ENCODE assay signal across 2 cellular contexts in the genomic region with DNA sequence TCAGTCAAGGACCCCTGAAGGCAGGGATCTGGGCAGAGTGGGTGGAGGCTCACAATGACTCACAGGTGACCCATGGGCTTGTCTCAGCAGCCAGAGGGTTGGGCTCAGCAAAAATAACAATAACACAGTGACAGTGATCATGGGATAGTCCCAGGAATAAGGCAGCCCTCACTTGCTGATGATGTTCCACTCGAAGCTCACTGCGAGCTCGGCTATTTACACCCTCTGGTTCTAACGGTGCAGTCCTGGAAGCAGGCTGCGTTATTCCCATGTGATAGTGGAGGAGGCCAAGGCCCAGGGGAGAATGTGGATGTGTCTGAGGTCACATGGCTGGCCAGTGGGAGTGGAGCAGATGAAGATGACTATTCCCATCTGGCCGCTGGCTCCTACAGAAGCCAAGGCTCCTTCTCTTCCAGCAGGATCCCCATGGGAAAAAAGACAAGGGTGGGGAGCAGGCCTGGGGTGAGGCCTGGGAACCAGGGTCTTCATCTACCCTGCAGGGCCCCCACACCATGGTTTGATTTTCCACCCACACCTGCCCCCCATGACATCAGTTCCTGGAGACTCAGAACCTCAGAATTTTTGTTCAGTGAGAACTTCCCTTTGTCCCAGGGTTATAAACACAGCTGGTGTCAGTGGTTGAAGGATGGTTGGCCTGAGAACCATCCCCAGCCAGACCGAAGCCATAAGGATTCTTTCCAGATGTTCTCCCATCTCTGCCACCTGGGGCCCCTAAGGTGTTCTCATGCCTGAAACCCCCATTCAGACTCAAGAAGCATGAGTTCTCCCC.
TF ChIP-seq lines count a peak whose summit lies in the region.

No MANE protein-coding gene starts in this region.

TF ChIP-seq in H1, 55 proteins besides CTCF, POLR2A, EP300 and RAD21:
- no peak for TF ChIP-seq CREB1 (IDR thresholded peaks at IDR 0.05)
- TF ChIP-seq SUZ12 (IDR thresholded peaks at IDR 0.05; ENCODE audit: low read length) = no peak
- no peak for TF ChIP-seq TAF1 (IDR thresholded peaks at IDR 0.05; ENCODE audit: low read depth, low read length)
- TF ChIP-seq ZNF274 (IDR thresholded peaks at IDR 0.05; ENCODE audit: borderline replicate concordance, extremely low read depth, low read length) = no peak
- TF ChIP-seq GTF2F1 (IDR thresholded peaks at IDR 0.05; ENCODE audit: borderline replicate concordance, low read depth, low read length) = no peak
TF ChIP-seq in H1: peak in this region for 0.

TF ChIP-seq in WTC11, 78 proteins besides CTCF, POLR2A, EP300 and RAD21:
- TF ChIP-seq HMGA2 (CRISPR knock-in tag; IDR thresholded peaks at IDR 0.05) (no peak), KAT7 (CRISPR knock-in tag; IDR thresholded peaks at IDR 0.05; ENCODE audit: borderline replicate concordance) (no peak), EMX1 (CRISPR knock-in tag; IDR thresholded peaks at IDR 0.05) (no peak), ZNF138 (CRISPR knock-in tag; conservative IDR thresholded peaks at IDR 0.05) (no peak), FOXP1 (CRISPR knock-in tag; IDR thresholded peaks at IDR 0.05; ENCODE audit: borderline replicate concordance) (no peak), FOXK1 (CRISPR knock-in tag; IDR thresholded peaks at IDR 0.05) (no peak), ZNF532 (CRISPR knock-in tag; IDR thresholded peaks at IDR 0.05; ENCODE audit: borderline replicate concordance) (no peak), ZNF416 (CRISPR knock-in tag; IDR thresholded peaks at IDR 0.05) (no peak), CBFB (CRISPR knock-in tag; IDR thresholded peaks at IDR 0.05; ENCODE audit: low read depth) (no peak)
